In genomic region chr2:143259368-143259958, GRCh38 we compare ENCODE assay signal across 8 cellular contexts.
DNase-seq lines count a peak whose midpoint lies in the region; ATAC-seq and TF ChIP-seq lines count a peak whose summit lies in the region.

No MANE protein-coding gene starts in this region.

- peak; percentile 44 for ATAC-seq in HG02798 (IDR thresholded peaks at IDR 0.05; ENCODE audit: poor library complexity, unreplicated experiment)

- TF ChIP-seq CTCF in GM10248 (IDR thresholded peaks at IDR 0.05; ENCODE audit: control extremely low read depth, extremely low read depth, low read depth, missing control alignments): peak; percentile 67
- TF ChIP-seq CTCF in VCaP (conservative IDR thresholded peaks at IDR 0.05): peak; percentile 84
- TF ChIP-seq CTCF in mammary epithelial cell (conservative IDR thresholded peaks at IDR 0.05 in 1 of 2, IDR thresholded peaks at IDR 0.05 in 1 of 2; ENCODE audit: extremely low read depth in 1 of 2, insufficient read depth in 1 of 2, low read depth in 1 of 2, low read length in 2 of 2): peak; percentile 75 to 87
- peak; percentile 66 for TF ChIP-seq CTCF in kidney epithelial cell (IDR thresholded peaks at IDR 0.05; ENCODE audit: insufficient read depth, low read length, poor library complexity, severe bottlenecking)

- H3K79me2 ChIP-seq in mammary epithelial cell (ENCODE audit: insufficient read depth, low read length): no peaks in the 10 kb centered on the region

- WGBS in mammary epithelial cell (ENCODE audit: low coverage, missing lambda C conversion rate): 8% methylated on average over 5 of the region's 5 CpGs

- no peaks in the 10 kb centered on the region for H3K4me1 ChIP-seq in mammary epithelial cell (ENCODE audit: insufficient read depth, low read length)

- intact Hi-C loops in mammary epithelial cell (cut with micrococcal nuclease): loop anchor here (1.0 kb wide), 4 partner anchors 54 to 225 kb away; no protein-coding TSS in a partner anchor
- intact Hi-C loops in posterior vena cava (cut with DNase I): no loop called here

- CTCF ChIA-PET in GM10248 (lab: Yijun Ruan, JAX): interaction anchor here (0.6 to 6.2 kb wide), 40 partner anchors 9 to 418 kb away, joined by 3 to 70 read pairs (median 5); partner anchors contain the start of gene ARHGAP15
- CTCF ChIA-PET in mammary epithelial cell (lab: Charles Lee; ENCODE audit: low non-redundant PET): no interaction called here

- in situ Hi-C loops in mammary epithelial cell (cut with MboI; ENCODE audit: low sequenced_read_pairs in 2 of 2): no loop called here

- H3K4me3 ChIP-seq in mammary epithelial cell (replicated peaks in 1 of 3; ENCODE audit: insufficient read depth in 1 of 3, low read depth in 2 of 3, low read length in 3 of 3) (no peak overlapping the region), kidney epithelial cell (ENCODE audit: low read depth, low read length) (no peak overlapping the region)

- H4K20me1 ChIP-seq in mammary epithelial cell (ENCODE audit: insufficient read depth, low read length): no peaks in the 10 kb centered on the region

- no peaks in the 10 kb centered on the region for H3K9me3 ChIP-seq in mammary epithelial cell (replicated peaks; ENCODE audit: insufficient read depth, low read length)

- peaks cover 2% of the 10 kb centered on the region for H3K27me3 ChIP-seq in mammary epithelial cell (ENCODE audit: insufficient read depth, low read length)
- no peaks in the 10 kb centered on the region for H3K27me3 ChIP-seq in kidney epithelial cell (ENCODE audit: control insufficient read depth, insufficient read depth, low read length)

- no peak overlapping the region for H3K4me2 ChIP-seq in mammary epithelial cell (ENCODE audit: insufficient read depth, low read depth, low read length)

- POLR2A ChIA-PET in GM10248 (lab: Yijun Ruan, JAX): no interaction called here

- dilution Hi-C loops in mammary epithelial cell (cut with HindIII; ENCODE audit: low sequenced_read_pairs): no loop called here

- DNase-seq in GM10248 (ENCODE audit: extremely low spot score) (peak; percentile 13), NCI-H2107 (lab: John Stamatoyannopoulos, UW) (peak; percentile 4), mammary epithelial cell (peak; percentile 38), kidney epithelial cell (ENCODE audit: low read depth) (peak; percentile 23), posterior vena cava (ENCODE audit: low spot score) (no peak)
- peak; percentile 59 to 69 for DNase-seq in stimulated activated CD4-positive, alpha-beta T cell treated with anti-CD3 and anti-CD28 coated beads, Interleukin-2, amount 100 ng/mL, for 48 hours

- BruUV-seq in mammary epithelial cell (replicated peaks; lab: Mats Ljungman, UMichigan): no TSS peak

- no peak overlapping the region for H2AFZ ChIP-seq in mammary epithelial cell (ENCODE audit: low read depth, low read length)

- H3K27ac ChIP-seq in VCaP: no peak overlapping the region
- no peak overlapping the region for H3K27ac ChIP-seq in mammary epithelial cell (ENCODE audit: insufficient read depth, low read depth, low read length)

- H3K36me3 ChIP-seq in mammary epithelial cell (ENCODE audit: insufficient read depth, low read length) (no peaks in the 10 kb centered on the region), kidney epithelial cell (ENCODE audit: control insufficient read depth, insufficient read depth, low read length) (no peaks in the 10 kb centered on the region)

- no peak overlapping the region for H3K9ac ChIP-seq in mammary epithelial cell (ENCODE audit: insufficient read depth, low read length)
